8 cellular contexts compared by ENCODE assay signal in genomic region chr10:100827819-100828743, GRCh38.
DNase-seq lines count a peak whose midpoint lies in the region; ATAC-seq, FAIRE-seq and TF ChIP-seq lines count a peak whose summit lies in the region.

No MANE protein-coding gene starts in this region.

- H3K36me3 ChIP-seq in endodermal cell (ENCODE audit: control insufficient read depth, insufficient read depth, low read length), result no peaks in the 10 kb centered on the region

- H3K4me1 Mint-ChIP-seq in T-helper 2 cell treated with Interferon-gamma antibody and Interleukin-4, amounts not matched to agents 5 μg/mL and 100 μg/mL, for 36 hours (ENCODE audit: low read depth), result peaks cover 26% of the 10 kb centered on the region
- H3K4me1 Mint-ChIP-seq in endodermal cell (peaks cover 19% of the 10 kb centered on the region), nephron (peaks cover 36% of the 10 kb centered on the region)

- DNase-seq in A172 (ENCODE audit: low spot score) (peak; percentile 23), GM12892 (ENCODE audit: insufficient read length) (peak; percentile 53), endodermal cell (peak; percentile 89)
- peak; percentile 32 for DNase-seq in T-helper 2 cell treated with Interferon-gamma antibody and Interleukin-4, amounts not matched to agents 5 μg/mL and 100 μg/mL, for 36 hours (ENCODE audit: low spot score)

- no peak overlapping the region for H3K9ac ChIP-seq in endodermal cell (ENCODE audit: extremely low read depth, low read length, poor library complexity, severe bottlenecking)

- TF ChIP-seq POLR2A in GM12892 (IDR thresholded peaks at IDR 0.05; ENCODE audit: low read depth, low read length), result no peak

- H3K9me3 ChIP-seq in endodermal cell (ENCODE audit: control insufficient read depth, low read length), result no peaks in the 10 kb centered on the region

- ATAC-seq in GM18517 (IDR thresholded peaks at IDR 0.05; ENCODE audit: unreplicated experiment) (no peak), GM18861 (IDR thresholded peaks at IDR 0.05; ENCODE audit: unreplicated experiment) (no peak), HG02678 (IDR thresholded peaks at IDR 0.05; ENCODE audit: unreplicated experiment) (no peak)

- H3K4me3 Mint-ChIP-seq in T-helper 2 cell treated with Interferon-gamma antibody and Interleukin-4, amounts not matched to agents 5 μg/mL and 100 μg/mL, for 36 hours, result peak overlapping the region; percentile 81
- H3K4me3 Mint-ChIP-seq in endodermal cell (peak overlapping the region; percentile 50), nephron (peak overlapping the region; percentile 73 to 79 (median 74))

- H3K4me1 ChIP-seq in endodermal cell (ENCODE audit: control insufficient read depth, insufficient read depth, low read length), result peaks cover 6% of the 10 kb centered on the region

- 1 to 6% methylated on average over 7 to 69 of the region's 69 CpGs for WGBS in endodermal cell (ENCODE audit: insufficient coverage in 1 of 2, insufficient read length in 1 of 2), 2 experiments

- H3K9me3 Mint-ChIP-seq in T-helper 2 cell treated with Interferon-gamma antibody and Interleukin-4, amounts not matched to agents 5 μg/mL and 100 μg/mL, for 36 hours, result no peaks in the 10 kb centered on the region
- no peaks in the 10 kb centered on the region for H3K9me3 Mint-ChIP-seq in endodermal cell
- no peaks in the 10 kb centered on the region for H3K9me3 Mint-ChIP-seq in nephron

- H3K27ac ChIP-seq in endodermal cell (ENCODE audit: low read depth, low read length), result no peak overlapping the region

- peak overlapping the region; percentile 44 for H3K27ac Mint-ChIP-seq in T-helper 2 cell treated with Interferon-gamma antibody and Interleukin-4, amounts not matched to agents 5 μg/mL and 100 μg/mL, for 36 hours
- H3K27ac Mint-ChIP-seq in endodermal cell (no peak overlapping the region), nephron (no peak overlapping the region)

- H3K27me3 ChIP-seq in endodermal cell (ENCODE audit: control insufficient read depth, insufficient read depth, low read length, poor library complexity, severe bottlenecking), result peaks cover 100% of the 10 kb centered on the region

- no peak for FAIRE-seq in GM12892 (lab: Jason Lieb, UNC)

- TF ChIP-seq CTCF in endodermal cell (conservative IDR thresholded peaks at IDR 0.05) (peak; percentile 46), nephron (IDR thresholded peaks at IDR 0.05; ENCODE audit: unreplicated experiment in 3 of 3) (no peak)

- H3K36me3 Mint-ChIP-seq in T-helper 2 cell treated with Interferon-gamma antibody and Interleukin-4, amounts not matched to agents 5 μg/mL and 100 μg/mL, for 36 hours (ENCODE audit: low read depth), result no peaks in the 10 kb centered on the region
- no peaks in the 10 kb centered on the region for H3K36me3 Mint-ChIP-seq in endodermal cell (ENCODE audit: low read depth)
- H3K36me3 Mint-ChIP-seq in nephron (ENCODE audit: low read depth), result peaks cover 5% of the 10 kb centered on the region

- H3K4me3 ChIP-seq in endodermal cell (ENCODE audit: low read length), result no peak overlapping the region

- peaks cover 87% of the 10 kb centered on the region for H3K27me3 Mint-ChIP-seq in T-helper 2 cell treated with Interferon-gamma antibody and Interleukin-4, amounts not matched to agents 5 μg/mL and 100 μg/mL, for 36 hours (ENCODE audit: low read depth)
- H3K27me3 Mint-ChIP-seq in endodermal cell (ENCODE audit: insufficient read depth) (peaks cover 63% of the 10 kb centered on the region), nephron (ENCODE audit: low read depth) (peaks cover 46% of the 10 kb centered on the region)

Comparison
In these comparisons a context has a peak if more than half of its experiments do, and no peak if none do; other contexts are left out.
1. DNase-seq: peak in every context shown above with its lines; median percentile 89 in endodermal cell; 53 in GM12892; 32 in T-helper 2 cell treated with Interferon-gamma antibody and Interleukin-4, amounts not matched to agents 5 μg/mL and 100 μg/mL, for 36 hours; 23 in A172.